Comparison of ENCODE assay signal across 9 cellular contexts in genomic region chr13:27792393-27793218, GRCh38. TPM values are rescaled to one million over a fixed set of nuclear protein-coding genes. Genes with fewer than 3 reads are reported as not detected.
DNase-seq lines count a peak whose midpoint lies in the region; ATAC-seq and TF ChIP-seq lines count a peak whose summit lies in the region.
"Had no signal": no experiment of that assay in that cellular context is flagged by ENCODE, and none has a peak within 500 bp of the region (broad histone marks: within the 10 kb centered on the region; RNA-seq: fewer than 3 reads in every experiment).

Gene GSX1 (plus strand): TSS chr13:27792483. CDS start chr13:27792691, 208 bp downstream.

- DNase-seq in activated T-cell treated with anti-CD3 and anti-CD28 coated beads for 24 hours (ENCODE audit: low read depth) = peak; percentile 22
- peak; percentile 47 for DNase-seq in fibroblast of peridontal ligament (ENCODE audit: extremely low read depth)
- DNase-seq in natural killer cell treated with Interleukin-12 subunit alpha and Interleukin-12 subunit beta and Interleukin-15 and Interleukin-18, amount 100 ng/mL, for 72 hours (ENCODE audit: low spot score) = no peak
- DNase-seq in stromal cell of bone marrow (ENCODE audit: low read depth) = peak; percentile 42

- peak within 1 kb of the TSS; percentile 55 to 86 (median 63) for H3K27ac Mint-ChIP-seq in IgD-negative memory B cell
- no peak within 1 kb of the TSS for H3K27ac Mint-ChIP-seq in natural killer cell treated with Interleukin-12 subunit alpha and Interleukin-12 subunit beta and Interleukin-15 and Interleukin-18, amount 100 ng/mL, for 72 hours

- peak within 1 kb of the TSS; percentile 60 for H3K4me2 ChIP-seq in BLaER1

- peaks cover 79% of the 10 kb centered on the region for H3K9me3 ChIP-seq in BLaER1
- H3K9me3 ChIP-seq: neutrophil had no signal

- peaks cover 65% of the 10 kb centered on the region for H3K27me3 Mint-ChIP-seq in IgD-negative memory B cell
- H3K27me3 Mint-ChIP-seq in natural killer cell treated with Interleukin-12 subunit alpha and Interleukin-12 subunit beta and Interleukin-15 and Interleukin-18, amount 100 ng/mL, for 72 hours = peaks cover 62 to 77% of the 10 kb centered on the region in 2 donors

- no peaks in the 10 kb centered on the region for H3K4me1 ChIP-seq in BLaER1

- peak within 1 kb of the TSS; percentile 77 to 89 (median 84) for H3K4me3 Mint-ChIP-seq in IgD-negative memory B cell
- peak within 1 kb of the TSS; percentile 88 for H3K4me3 Mint-ChIP-seq in natural killer cell treated with Interleukin-12 subunit alpha and Interleukin-12 subunit beta and Interleukin-15 and Interleukin-18, amount 100 ng/mL, for 72 hours

- ATAC-seq in natural killer cell treated with Interleukin-12 subunit alpha and Interleukin-12 subunit beta and Interleukin-15 and Interleukin-18, amount 100 ng/mL, for 72 hours = peak; percentile 69 to 78
- no peak for ATAC-seq in GM18505 (IDR thresholded peaks at IDR 0.05; ENCODE audit: unreplicated experiment)
- ATAC-seq in HG02981 (IDR thresholded peaks at IDR 0.05; ENCODE audit: unreplicated experiment) = no peak

- TF ChIP-seq POLR2A in GM18505 (IDR thresholded peaks at IDR 0.05; ENCODE audit: borderline replicate concordance, extremely low read depth, insufficient read depth, insufficient read length) = no peak

- peaks cover 100% of the 10 kb centered on the region for H3K27me3 ChIP-seq in BLaER1

- H3K36me3 ChIP-seq in BLaER1 = no peaks in the 10 kb centered on the region
- H3K36me3 ChIP-seq: neutrophil had no signal

- H3K9ac ChIP-seq in BLaER1 = no peak within 1 kb of the TSS

- H3K4me3 ChIP-seq in BLaER1 = peak within 1 kb of the TSS; percentile 36

- no peak within 1 kb of the TSS for H3K27ac ChIP-seq in BLaER1
- H3K27ac ChIP-seq: neutrophil had no signal

- H3K4me1 Mint-ChIP-seq in IgD-negative memory B cell = peaks cover 27 to 33% (median 29%) of the 10 kb centered on the region in 3 donors
- peaks cover 24 to 25% of the 10 kb centered on the region in 2 donors for H3K4me1 Mint-ChIP-seq in natural killer cell treated with Interleukin-12 subunit alpha and Interleukin-12 subunit beta and Interleukin-15 and Interleukin-18, amount 100 ng/mL, for 72 hours (ENCODE audit: low read depth in 2 of 2)

- H3K36me3 Mint-ChIP-seq in IgD-negative memory B cell = peaks cover 4% of the 10 kb centered on the region
- H3K36me3 Mint-ChIP-seq in natural killer cell treated with Interleukin-12 subunit alpha and Interleukin-12 subunit beta and Interleukin-15 and Interleukin-18, amount 100 ng/mL, for 72 hours = peaks cover 5% of the 10 kb centered on the region

- peaks cover 6% of the 10 kb centered on the region; the same call in 1 of the 2 replicates for H4K20me1 ChIP-seq in BLaER1

- H3K9me3 Mint-ChIP-seq in IgD-negative memory B cell = peaks cover 0 to 12% (median 0%) of the 10 kb centered on the region in 3 donors
- H3K9me3 Mint-ChIP-seq in natural killer cell treated with Interleukin-12 subunit alpha and Interleukin-12 subunit beta and Interleukin-15 and Interleukin-18, amount 100 ng/mL, for 72 hours = no peaks in the 10 kb centered on the region

RNA-seq across cellular contexts. Expression of gene GSX1, which starts in this region (rescaled TPM):
- polyA plus RNA-seq in IgD-negative memory B cell = not detected
- total RNA-seq in natural killer cell treated with Interleukin-12 subunit alpha and Interleukin-12 subunit beta and Interleukin-15 and Interleukin-18, amount 100 ng/mL, for 72 hours = not detected

Comparison
In these comparisons a context has a peak if more than half of its experiments do, and no peak if none do; other contexts are left out.
1. Peak in ATAC-seq in natural killer cell treated with Interleukin-12 subunit alpha and Interleukin-12 subunit beta and Interleukin-15 and Interleukin-18, amount 100 ng/mL, for 72 hours; RNA of the gene not detected or under 1 TPM.
2. H3K27ac Mint-ChIP-seq: peak in IgD-negative memory B cell (3 of 3); none in natural killer cell treated with Interleukin-12 subunit alpha and Interleukin-12 subunit beta and Interleukin-15 and Interleukin-18, amount 100 ng/mL, for 72 hours (0 of 2).